In the genomic region with DNA sequence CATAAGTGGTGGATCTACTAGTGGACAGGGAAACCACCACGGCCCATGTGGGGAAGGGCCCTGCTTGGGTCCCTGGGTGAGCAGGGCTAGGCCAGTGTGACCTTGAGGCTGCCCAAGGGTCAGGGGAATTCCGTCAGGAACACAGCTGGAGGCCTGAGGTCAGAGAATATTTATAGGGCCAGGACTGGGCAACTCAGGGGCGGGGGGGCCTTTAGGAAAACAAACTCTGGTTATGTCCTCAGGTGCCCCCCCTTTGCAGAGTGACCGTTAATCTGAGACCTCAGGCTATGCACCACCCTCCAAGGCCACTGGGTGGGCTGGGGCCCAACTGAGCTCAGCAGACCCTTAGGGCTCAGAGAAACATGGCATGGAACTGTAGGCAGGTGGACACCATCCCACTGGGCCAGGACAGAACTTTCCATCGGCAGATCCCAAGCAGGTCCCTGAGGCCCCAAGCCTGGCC, we compare ENCODE assay signal across 11 cellular contexts. TPM values are rescaled to one million over a fixed set of nuclear protein-coding genes. Genes with fewer than 3 reads are reported as not detected.
A peak's percentile ranks its signal among the peaks of the same experiment; 100 is the strongest.
DNase-seq lines count a peak whose midpoint lies in the region; ATAC-seq, FAIRE-seq and TF ChIP-seq lines count a peak whose summit lies in the region.
"Had no signal": no experiment of that assay in that cellular context is flagged by ENCODE, and none has a peak within 500 bp of the region (broad histone marks: within the 10 kb centered on the region; RNA-seq: fewer than 3 reads in every experiment).

No MANE protein-coding gene starts in this region.

- no peak overlapping the region; the same call in 1 of the 2 replicates for H3K4me2 ChIP-seq in K562 (ENCODE audit: insufficient read depth, low read length)

- no peaks in the 10 kb centered on the region for H3K9me3 Mint-ChIP-seq in stimulated activated naive CD8-positive, alpha-beta T cell treated with anti-CD3 and anti-CD28 coated beads, Interleukin-15, Interleukin-2, amounts not matched to agents 100 ng/mL and 50 ng/mL, for 24 hours
- no peaks in the 10 kb centered on the region for H3K9me3 Mint-ChIP-seq in naive thymus-derived CD4-positive, alpha-beta T cell

- H3K27me3 ChIP-seq in K562 (ENCODE audit: control insufficient read depth in 2 of 2, insufficient read depth in 2 of 2, low read length in 2 of 2), result no peaks in the 10 kb centered on the region
- no peaks in the 10 kb centered on the region for H3K27me3 ChIP-seq in naive thymus-derived CD4-positive, alpha-beta T cell (ENCODE audit: control insufficient read depth in 2 of 2, insufficient read depth in 2 of 2, low read length in 2 of 2)
- no peaks in the 10 kb centered on the region for H3K27me3 ChIP-seq in vagina

- DNase-seq in stimulated activated naive CD8-positive, alpha-beta T cell treated with anti-CD3 and anti-CD28 coated beads, Interleukin-15, Interleukin-2, amounts not matched to agents 100 U/mL and 50 U/mL, for 24 hours, result no peak
- no peak for DNase-seq in K562 (ENCODE audit: extremely low read depth in 1 of 4, low spot score in 3 of 4)
- peak in 2 of 9 donors; percentile 3 to 9 for DNase-seq in naive thymus-derived CD4-positive, alpha-beta T cell
- DNase-seq in vagina (ENCODE audit: extremely low spot score in 2 of 2), result no peak
- DNase-seq in hippocampal formation (lab: John Stamatoyannopoulos, UW), result no peak
- DNase-seq in NCI-H526 (lab: John Stamatoyannopoulos, UW), result no peak
- DNase-seq in H54 (ENCODE audit: insufficient read length, low spot score), result no peak
- DNase-seq: COR-L47, GOT3, SW 1271 had no signal

- TF ChIP-seq POLR2A in K562 (conservative IDR thresholded peaks at IDR 0.05), result no peak
- TF ChIP-seq POLR2A in vagina (IDR thresholded peaks at IDR 0.05), result no peak
- TF ChIP-seq POLR2A in H54 (IDR thresholded peaks at IDR 0.05; ENCODE audit: low read depth, low read length), result no peak

- H3K4me1 Mint-ChIP-seq in stimulated activated naive CD8-positive, alpha-beta T cell treated with anti-CD3 and anti-CD28 coated beads, Interleukin-15, Interleukin-2, amounts not matched to agents 100 ng/mL and 50 ng/mL, for 24 hours (ENCODE audit: low read depth), result peaks cover 81% of the 10 kb centered on the region
- H3K4me1 Mint-ChIP-seq in naive thymus-derived CD4-positive, alpha-beta T cell, result peaks cover 58 to 91% (median 78%) of the 10 kb centered on the region in 7 donors

- H3K27ac ChIP-seq in K562 (ENCODE audit: extremely low read depth, low read depth, low read length) (peak overlapping the region; percentile 74; the same call in 2 of the 3 replicates), vagina (peak overlapping the region; percentile 98)
- peak overlapping the region; percentile 95 for H3K27ac ChIP-seq in naive thymus-derived CD4-positive, alpha-beta T cell (ENCODE audit: low read depth, low read length)

- TF ChIP-seq CTCF in K562 (IDR thresholded peaks at IDR 0.05 in 2 of 3, conservative IDR thresholded peaks at IDR 0.05 in 1 of 3; ENCODE audit: insufficient read depth in 2 of 3, low read depth in 1 of 3, low read length in 3 of 3) (no peak), vagina (IDR thresholded peaks at IDR 0.05) (no peak)

- POLR2A ChIA-PET in K562 (lab: Yijun Ruan, JAX), result interaction anchor here (1.1 to 1.7 kb wide), 3 partner anchors 9 to 42 kb away, joined by 3 to 8 read pairs (median 5); a partner anchor contains a TSS
- POLR2A ChIA-PET in naive thymus-derived CD4-positive, alpha-beta T cell (lab: Charles Lee), result interaction anchor here (0.6 to 46.3 kb wide), 7 partner anchors 9 to 736 kb away, joined by 3 to 1418 read pairs (median 12); a partner anchor contains a TSS

- no peaks in the 10 kb centered on the region for H3K9me1 ChIP-seq in K562 (ENCODE audit: control insufficient read depth, insufficient read depth, low read length)

- CTCF ChIA-PET in K562 (lab: Yijun Ruan, JAX; ENCODE audit: low intra/inter-chr PET ratio), result no interaction called here
- CTCF ChIA-PET in naive thymus-derived CD4-positive, alpha-beta T cell (lab: Charles Lee), result interaction anchor here (0.9 to 11.1 kb wide), 8 partner anchors 10 to 103 kb away, joined by 3 to 126 read pairs (median 4); a partner anchor contains a TSS

- no peaks in the 10 kb centered on the region for H3K27me3 Mint-ChIP-seq in stimulated activated naive CD8-positive, alpha-beta T cell treated with anti-CD3 and anti-CD28 coated beads, Interleukin-15, Interleukin-2, amounts not matched to agents 100 ng/mL and 50 ng/mL, for 24 hours
- no peaks in the 10 kb centered on the region for H3K27me3 Mint-ChIP-seq in naive thymus-derived CD4-positive, alpha-beta T cell

- peaks cover 10% of the 10 kb centered on the region; the same call in 2 of the 3 replicates for H3K36me3 ChIP-seq in K562 (ENCODE audit: control insufficient read depth, insufficient read depth, low read length)
- peaks cover 0 to 36% (median 9%) of the 10 kb centered on the region in 3 experiments for H3K36me3 ChIP-seq in naive thymus-derived CD4-positive, alpha-beta T cell (ENCODE audit: control insufficient read depth in 2 of 3, insufficient read depth in 3 of 3, low read length in 3 of 3)
- peaks cover 0 to 22% of the 10 kb centered on the region in 2 donors for H3K36me3 ChIP-seq in vagina

- H3K79me2 ChIP-seq in K562 (ENCODE audit: control insufficient read depth, insufficient read depth, low read length), result peaks cover 51% of the 10 kb centered on the region

- peak overlapping the region; percentile 59 for H3K27ac Mint-ChIP-seq in stimulated activated naive CD8-positive, alpha-beta T cell treated with anti-CD3 and anti-CD28 coated beads, Interleukin-15, Interleukin-2, amounts not matched to agents 100 ng/mL and 50 ng/mL, for 24 hours
- peak overlapping the region in 7 of 9 donors; percentile 3 to 73 (median 56) for H3K27ac Mint-ChIP-seq in naive thymus-derived CD4-positive, alpha-beta T cell

- in situ Hi-C loops in K562 (cut with MboI), result no loop called here

- H4K20me1 ChIP-seq in K562 (replicated peaks; ENCODE audit: control insufficient read depth, insufficient read depth, low read length), result no peaks in the 10 kb centered on the region; the same call in 1 of the 2 replicates

- H3K36me3 Mint-ChIP-seq in stimulated activated naive CD8-positive, alpha-beta T cell treated with anti-CD3 and anti-CD28 coated beads, Interleukin-15, Interleukin-2, amounts not matched to agents 100 ng/mL and 50 ng/mL, for 24 hours (ENCODE audit: low read depth), result peaks cover 19% of the 10 kb centered on the region
- peaks cover 0 to 25% (median 0%) of the 10 kb centered on the region in 5 donors for H3K36me3 Mint-ChIP-seq in naive thymus-derived CD4-positive, alpha-beta T cell

- WGBS in K562 (ENCODE audit: insufficient coverage, low coverage, missing lambda C conversion rate), result 81% methylated on average over 3 of the region's 5 CpGs

- intact Hi-C loops in K562 (cut with micrococcal nuclease) (no loop called here), vagina (cut with DNase I) (loop anchor here (5.0 kb wide), 1 partner anchor 51 kb away; a partner anchor contains a TSS)
- intact Hi-C loops in naive thymus-derived CD4-positive, alpha-beta T cell (cut with micrococcal nuclease), result no loop called here

- no peak overlapping the region for H2AFZ ChIP-seq in K562 (ENCODE audit: low read depth, low read length)

- TF ChIP-seq RAD21 in K562 (CRISPR knock-in tag; conservative IDR thresholded peaks at IDR 0.05 in 1 of 2, IDR thresholded peaks at IDR 0.05 in 1 of 2), result no peak

- ATAC-seq in stimulated activated naive CD8-positive, alpha-beta T cell treated with anti-CD3 and anti-CD28 coated beads, Interleukin-15, Interleukin-2, amounts not matched to agents 100 U/mL and 50 U/mL, for 24 hours, result no peak
- no peak for ATAC-seq in K562
- no peak for ATAC-seq in naive thymus-derived CD4-positive, alpha-beta T cell

- H3K4me3 ChIP-seq in K562 (no peak overlapping the region), vagina (no peak overlapping the region)
- H3K4me3 ChIP-seq in naive thymus-derived CD4-positive, alpha-beta T cell (ENCODE audit: low read length), result no peak overlapping the region

- H3K9me3 ChIP-seq in K562 (replicated peaks; ENCODE audit: control insufficient read depth, insufficient read depth, low read depth, low read length) (no peaks in the 10 kb centered on the region), vagina (no peaks in the 10 kb centered on the region)
- no peaks in the 10 kb centered on the region for H3K9me3 ChIP-seq in naive thymus-derived CD4-positive, alpha-beta T cell (ENCODE audit: control insufficient read depth in 2 of 3, low read length in 3 of 3)

- peak overlapping the region in 1 of 2 experiments; percentile 96; a peak in 3 of 4 replicates for H3K9ac ChIP-seq in K562 (ENCODE audit: insufficient read depth in 1 of 2, low read depth in 2 of 2, low read length in 2 of 2)

- no TSS peak for BruUV-seq in K562 (replicated peaks; lab: Mats Ljungman, UMichigan)

- no peak for TF ChIP-seq EP300 in K562 (IDR thresholded peaks at IDR 0.05; ENCODE audit: low read length)

- FAIRE-seq in K562 (lab: Jason Lieb, UNC) (no peak), H54 (lab: Jason Lieb, UNC) (no peak)

- H3K4me3 Mint-ChIP-seq in stimulated activated naive CD8-positive, alpha-beta T cell treated with anti-CD3 and anti-CD28 coated beads, Interleukin-15, Interleukin-2, amounts not matched to agents 100 ng/mL and 50 ng/mL, for 24 hours, result peak overlapping the region; percentile 40
- H3K4me3 Mint-ChIP-seq in naive thymus-derived CD4-positive, alpha-beta T cell, result peak overlapping the region in 9 of 10 donors; percentile 14 to 100 (median 59)

- peaks cover 32 to 55% of the 10 kb centered on the region in 2 experiments for H3K4me1 ChIP-seq in K562 (replicated peaks in 1 of 2; ENCODE audit: control insufficient read depth in 2 of 2, insufficient read depth in 2 of 2, low read length in 2 of 2)
- H3K4me1 ChIP-seq in naive thymus-derived CD4-positive, alpha-beta T cell (ENCODE audit: control insufficient read depth in 2 of 2, insufficient read depth in 2 of 2, low read length in 2 of 2), result peaks cover 55 to 65% of the 10 kb centered on the region in 2 donors
- peaks cover 82% of the 10 kb centered on the region for H3K4me1 ChIP-seq in vagina

RNA-seq across cellular contexts. Expression of a gene that starts 2.5 kb away (rescaled TPM):
- total RNA-seq in K562 (2011; cell fraction: chromatin; rRNA removed; ENCODE audit: low replicate concordance), result 4.4 and 12.4 TPM in 2 replicates
- 15.1 and 18.7 TPM in 2 replicates for total RNA-seq in K562 (2011; cell fraction: nucleolus; rRNA removed)
- total RNA-seq in K562 (2011; cell fraction: nucleoplasm; rRNA removed), result 6.9 and 10.0 TPM in 2 replicates
- total RNA-seq in K562 (2014; rRNA removed) (49.1 and 56.9 TPM in 2 replicates), K562 (2014; rRNA removed; fragmentation: Illumina TruSeq; extraction: Trizol) (9.6 and 11.4 TPM in 2 replicates), K562 (2015; rRNA removed; fragmentation: Illumina TruSeq; extraction: Trizol) (26.8 and 27.0 TPM in 2 replicates), K562 (2021) (49.1 and 53.6 TPM in 2 replicates), vagina (93.8 TPM)
- polyA plus RNA-seq in K562 (2011; rRNA removed) (35.7 and 47.1 TPM in 2 replicates), K562 (2014; fragmentation: Illumina TruSeq; extraction: Trizol) (29.7 and 43.9 TPM in 2 replicates), K562 (2014; fragmentation: Nextera tagmentation; extraction: Ambion mirVana) (1 to 10 TPM in 1 of 2 experiments, under 1 TPM in 1; 0.11 to 1.7 TPM), K562 (2014; rRNA removed) (59.4 and 61.9 TPM in 2 replicates)
- 68.9 and 112 TPM in 2 replicates for polyA plus RNA-seq in K562 (2011; cell fraction: cytosol; rRNA removed)
- polyA plus RNA-seq in K562 (2011; cell fraction: nucleus; rRNA removed), result 30.0 and 32.4 TPM in 2 replicates
- 38.0 and 90.9 TPM in 2 replicates for polyA plus RNA-seq in K562 (2012)
- 21.1 and 22.8 TPM in 2 replicates for polyA minus RNA-seq in K562 (2011; rRNA and poly(A)+ RNA removed)
- 37.2 and 37.3 TPM in 2 replicates for polyA minus RNA-seq in K562 (2011; cell fraction: cytosol; rRNA and poly(A)+ RNA removed)
- 6.6 and 9.1 TPM in 2 replicates for polyA minus RNA-seq in K562 (2011; cell fraction: nucleus; rRNA and poly(A)+ RNA removed)
- total RNA-seq in naive thymus-derived CD4-positive, alpha-beta T cell, result 100 to 1,000 TPM in 1 of 5 experiments, 10 to 100 TPM in 4; 38.7 to 110 (median 63.7) TPM
- polyA plus RNA-seq in naive thymus-derived CD4-positive, alpha-beta T cell, result 100 to 1,000 TPM; 104 to 147 TPM

RNA-seq across cellular contexts. Expression of a gene that starts 9.1 kb away (rescaled TPM):
- 11.6 and 26.7 TPM in 2 replicates for total RNA-seq in K562 (2011; cell fraction: chromatin; rRNA removed; ENCODE audit: low replicate concordance)
- total RNA-seq in K562 (2011; cell fraction: nucleolus; rRNA removed), result 12.4 and 21.7 TPM in 2 replicates
- total RNA-seq in K562 (2011; cell fraction: nucleoplasm; rRNA removed), result 15.0 and 16.4 TPM in 2 replicates
- total RNA-seq in K562 (2014; rRNA removed) (4.4 and 4.5 TPM in 2 replicates), K562 (2014; rRNA removed; fragmentation: Illumina TruSeq; extraction: Trizol) (3.3 TPM in 2 replicates), K562 (2015; rRNA removed; fragmentation: Illumina TruSeq; extraction: Trizol) (2.0 and 2.8 TPM in 2 replicates), K562 (2021) (5.0 and 7.0 TPM in 2 replicates), vagina (25.0 TPM)
- polyA plus RNA-seq in K562 (2011; rRNA removed) (9.2 and 9.9 TPM in 2 replicates), K562 (2014; fragmentation: Illumina TruSeq; extraction: Trizol) (6.5 and 6.6 TPM in 2 replicates), K562 (2014; fragmentation: Nextera tagmentation; extraction: Ambion mirVana) (1 to 10 TPM; 1.4 to 1.5 TPM), K562 (2014; rRNA removed) (4.6 and 6.9 TPM in 2 replicates)
- polyA plus RNA-seq in K562 (2011; cell fraction: cytosol; rRNA removed), result 9.0 and 11.2 TPM in 2 replicates
- 37.5 and 44.1 TPM in 2 replicates for polyA plus RNA-seq in K562 (2011; cell fraction: nucleus; rRNA removed)
- polyA plus RNA-seq in K562 (2012), result 5.9 and 21.1 TPM in 2 replicates
- polyA minus RNA-seq in K562 (2011; rRNA and poly(A)+ RNA removed), result 4.8 and 5.7 TPM in 2 replicates
- 2.2 and 2.7 TPM in 2 replicates for polyA minus RNA-seq in K562 (2011; cell fraction: cytosol; rRNA and poly(A)+ RNA removed)
- polyA minus RNA-seq in K562 (2011; cell fraction: nucleus; rRNA and poly(A)+ RNA removed), result 6.2 and 7.9 TPM in 2 replicates
- total RNA-seq in naive thymus-derived CD4-positive, alpha-beta T cell, result 10 to 100 TPM; 55.8 to 81.0 (median 74.5) TPM
- 100 to 1,000 TPM in 1 of 2 donors, 10 to 100 TPM in 1; 68.8 to 135 TPM for polyA plus RNA-seq in naive thymus-derived CD4-positive, alpha-beta T cell

RNA-seq across cellular contexts. Expression of a gene that starts 11.0 kb away (rescaled TPM):
- total RNA-seq in K562 (2011; cell fraction: chromatin; rRNA removed; ENCODE audit: low replicate concordance), result not detected in 2 replicates
- total RNA-seq in K562 (2011; cell fraction: nucleolus; rRNA removed), result 0.13 TPM in 1 of 2 replicates, not detected in the other
- 0.15 TPM in 1 of 2 replicates, not detected in the other for total RNA-seq in K562 (2011; cell fraction: nucleoplasm; rRNA removed)
- total RNA-seq in K562 (2014; rRNA removed) (not detected in 2 replicates), K562 (2014; rRNA removed; fragmentation: Illumina TruSeq; extraction: Trizol) (not detected in 2 replicates), K562 (2015; rRNA removed; fragmentation: Illumina TruSeq; extraction: Trizol) (not detected in 2 replicates), K562 (2021) (not detected in 2 replicates), vagina (not detected)
- polyA plus RNA-seq in K562 (2011; rRNA removed) (not detected in 2 replicates), K562 (2014; fragmentation: Illumina TruSeq; extraction: Trizol) (not detected in 2 replicates), K562 (2014; fragmentation: Nextera tagmentation; extraction: Ambion mirVana) (not detected), K562 (2014; rRNA removed) (not detected in 2 replicates)
- polyA plus RNA-seq in K562 (2011; cell fraction: cytosol; rRNA removed), result not detected in 2 replicates
- polyA plus RNA-seq in K562 (2011; cell fraction: nucleus; rRNA removed), result 0.10 TPM in 1 of 2 replicates, not detected in the other
- 0.01 and 0.21 TPM in 2 replicates for polyA plus RNA-seq in K562 (2012)
- not detected in 2 replicates for polyA minus RNA-seq in K562 (2011; rRNA and poly(A)+ RNA removed)
- polyA minus RNA-seq in K562 (2011; cell fraction: cytosol; rRNA and poly(A)+ RNA removed), result not detected in 2 replicates
- not detected in 2 replicates for polyA minus RNA-seq in K562 (2011; cell fraction: nucleus; rRNA and poly(A)+ RNA removed)
- total RNA-seq in naive thymus-derived CD4-positive, alpha-beta T cell, result 1 to 10 TPM in 3 of 5 experiments, under 1 TPM in 2; 0.27 to 2.5 (median 1.6) TPM
- polyA plus RNA-seq in naive thymus-derived CD4-positive, alpha-beta T cell, result under 1 TPM in 1 of 2 donors, not detected in 1; 0.16 TPM

RNA-seq across cellular contexts. Expression of a gene that starts 38.5 kb away (rescaled TPM):
- 14.5 and 27.2 TPM in 2 replicates for total RNA-seq in K562 (2011; cell fraction: chromatin; rRNA removed; ENCODE audit: low replicate concordance)
- 14.3 and 26.5 TPM in 2 replicates for total RNA-seq in K562 (2011; cell fraction: nucleolus; rRNA removed)
- total RNA-seq in K562 (2011; cell fraction: nucleoplasm; rRNA removed), result 13.9 and 14.0 TPM in 2 replicates
- total RNA-seq in K562 (2014; rRNA removed) (21.8 and 27.3 TPM in 2 replicates), K562 (2014; rRNA removed; fragmentation: Illumina TruSeq; extraction: Trizol) (22.7 and 23.8 TPM in 2 replicates), K562 (2015; rRNA removed; fragmentation: Illumina TruSeq; extraction: Trizol) (34.5 and 36.8 TPM in 2 replicates), K562 (2021) (24.3 and 27.6 TPM in 2 replicates), vagina (41.5 TPM)
- polyA plus RNA-seq in K562 (2011; rRNA removed) (30.4 and 34.4 TPM in 2 replicates), K562 (2014; fragmentation: Illumina TruSeq; extraction: Trizol) (39.2 and 41.6 TPM in 2 replicates), K562 (2014; fragmentation: Nextera tagmentation; extraction: Ambion mirVana) (10 to 100 TPM; 37.8 to 49.5 TPM), K562 (2014; rRNA removed) (21.4 and 24.4 TPM in 2 replicates)
- 35.6 and 59.5 TPM in 2 replicates for polyA plus RNA-seq in K562 (2011; cell fraction: cytosol; rRNA removed)
- polyA plus RNA-seq in K562 (2011; cell fraction: nucleus; rRNA removed), result 26.6 and 46.7 TPM in 2 replicates
- polyA plus RNA-seq in K562 (2012), result 28.0 and 35.8 TPM in 2 replicates
- 21.4 and 27.1 TPM in 2 replicates for polyA minus RNA-seq in K562 (2011; rRNA and poly(A)+ RNA removed)
- 20.3 and 25.5 TPM in 2 replicates for polyA minus RNA-seq in K562 (2011; cell fraction: cytosol; rRNA and poly(A)+ RNA removed)
- polyA minus RNA-seq in K562 (2011; cell fraction: nucleus; rRNA and poly(A)+ RNA removed), result 9.0 and 9.6 TPM in 2 replicates
- 10 to 100 TPM; 12.6 to 74.3 (median 27.4) TPM for total RNA-seq in naive thymus-derived CD4-positive, alpha-beta T cell
- 10 to 100 TPM; 18.7 to 37.6 TPM for polyA plus RNA-seq in naive thymus-derived CD4-positive, alpha-beta T cell

RNA-seq across cellular contexts. Expression of a gene that starts 42.0 kb away (rescaled TPM):
- 32.1 and 34.4 TPM in 2 replicates for total RNA-seq in K562 (2011; cell fraction: chromatin; rRNA removed; ENCODE audit: low replicate concordance)
- total RNA-seq in K562 (2011; cell fraction: nucleolus; rRNA removed), result 18.3 and 21.8 TPM in 2 replicates
- total RNA-seq in K562 (2011; cell fraction: nucleoplasm; rRNA removed), result 32.9 and 48.2 TPM in 2 replicates
- 22.0 and 29.6 TPM in 2 replicates for total RNA-seq in K562 (2014; rRNA removed)
- 37.1 and 41.0 TPM in 2 replicates for total RNA-seq in K562 (2014; rRNA removed; fragmentation: Illumina TruSeq; extraction: Trizol)
- total RNA-seq in K562 (2015; rRNA removed; fragmentation: Illumina TruSeq; extraction: Trizol), result 36.1 and 39.0 TPM in 2 replicates
- 44.4 and 45.9 TPM in 2 replicates for total RNA-seq in K562 (2021)
- polyA plus RNA-seq in K562 (2011; rRNA removed), result 38.0 and 62.9 TPM in 2 replicates
- 25.3 and 36.3 TPM in 2 replicates for polyA plus RNA-seq in K562 (2011; cell fraction: cytosol; rRNA removed)
- polyA plus RNA-seq in K562 (2011; cell fraction: nucleus; rRNA removed), result 9.0 and 10.3 TPM in 2 replicates
- 26.5 and 47.8 TPM in 2 replicates for polyA plus RNA-seq in K562 (2012)
- 45.3 and 46.2 TPM in 2 replicates for polyA plus RNA-seq in K562 (2014; fragmentation: Illumina TruSeq; extraction: Trizol)
- 1 to 10 TPM; 6.4 to 8.0 TPM for polyA plus RNA-seq in K562 (2014; fragmentation: Nextera tagmentation; extraction: Ambion mirVana)
- 30.6 and 37.7 TPM in 2 replicates for polyA plus RNA-seq in K562 (2014; rRNA removed)
- polyA minus RNA-seq in K562 (2011; rRNA and poly(A)+ RNA removed), result 59.8 and 79.3 TPM in 2 replicates
- 28.9 and 31.4 TPM in 2 replicates for polyA minus RNA-seq in K562 (2011; cell fraction: cytosol; rRNA and poly(A)+ RNA removed)
- polyA minus RNA-seq in K562 (2011; cell fraction: nucleus; rRNA and poly(A)+ RNA removed), result 9.8 and 14.4 TPM in 2 replicates
- total RNA-seq in naive thymus-derived CD4-positive, alpha-beta T cell, result 100 to 1,000 TPM; 112 to 161 (median 135) TPM
- polyA plus RNA-seq in naive thymus-derived CD4-positive, alpha-beta T cell, result 100 to 1,000 TPM; 127 to 181 TPM
- 44.4 TPM for total RNA-seq in vagina
